17 cellular contexts compared by ENCODE assay signal in genomic region chr4:20256381-20256881, GRCh38. TPM values are rescaled to one million over a fixed set of nuclear protein-coding genes. Genes with fewer than 3 reads are reported as not detected.
DNase-seq lines count a peak whose midpoint lies in the region; ATAC-seq and TF ChIP-seq lines count a peak whose summit lies in the region.
"Had no signal": no experiment of that assay in that cellular context is flagged by ENCODE, and none has a peak within 500 bp of the region (broad histone marks: within the 10 kb centered on the region; RNA-seq: fewer than 3 reads in every experiment).

No MANE protein-coding gene starts in this region.

- H3K4me1 ChIP-seq in cardiac muscle cell (ENCODE audit: low read depth) (peaks cover 26% of the 10 kb centered on the region), muscle layer of colon (ENCODE audit: insufficient read depth, low read length) (peaks cover 3% of the 10 kb centered on the region), vagina (peaks cover 15% of the 10 kb centered on the region)

- H3K4me3 ChIP-seq in cardiac muscle cell = peak overlapping the region; percentile 84
- H3K4me3 ChIP-seq in muscle layer of colon (ENCODE audit: low read depth in 1 of 2, low read length in 2 of 2) = peak overlapping the region in 1 of 2 donors; percentile 93
- peak overlapping the region; percentile 59 to 62 for H3K4me3 ChIP-seq in vagina

- TF ChIP-seq CTCF in cardiac muscle cell (IDR thresholded peaks at IDR 0.05; ENCODE audit: low read depth, low read length) (no peak), vagina (IDR thresholded peaks at IDR 0.05) (no peak), RWPE1 (conservative IDR thresholded peaks at IDR 0.05; ENCODE audit: low read depth) (no peak)

- H3K9me3 ChIP-seq in cardiac muscle cell (ENCODE audit: low read depth) = no peaks in the 10 kb centered on the region
- no peaks in the 10 kb centered on the region for H3K9me3 ChIP-seq in muscle layer of colon (ENCODE audit: low read length)
- H3K9me3 ChIP-seq in vagina = no peaks in the 10 kb centered on the region

- CTCF ChIA-PET in RWPE1 (lab: Yijun Ruan, JAX) = interaction anchor here (0.5 kb wide), 1 partner anchor 423 kb away, joined by 6 read pairs; no protein-coding TSS in a partner anchor

- intact Hi-C loops in left cardiac atrium (cut with DNase I) (loop anchor here in 1 of 2 donors (10.0 kb wide), 1 partner anchor 942 kb away; no protein-coding TSS in a partner anchor), vagina (cut with DNase I) (no loop called here)

- ATAC-seq in left cardiac atrium = no peak
- ATAC-seq: activated CD8-positive, alpha-beta memory T cell treated with anti-CD3 and anti-CD28 coated beads, Interleukin-2, amount 10 ng/mL, durations not matched to agents 7 days and 5 days; activated naive CD4-positive, alpha-beta T cell treated with anti-CD3 and anti-CD28 coated beads, Interleukin-2, amount 50 U/mL, for 72 hours; foreskin keratinocyte; naive thymus-derived CD4-positive, alpha-beta T cell had no signal

- H3K27me3 ChIP-seq in cardiac muscle cell (no peaks in the 10 kb centered on the region), muscle layer of colon (ENCODE audit: control insufficient read depth in 1 of 2, insufficient read depth in 2 of 2, low read length in 2 of 2) (no peaks in the 10 kb centered on the region), vagina (no peaks in the 10 kb centered on the region)
- H3K27me3 ChIP-seq: foreskin keratinocyte had no signal

- POLR2A ChIA-PET in RWPE1 (lab: Yijun Ruan, JAX; ENCODE audit: low non-redundant PET) = no interaction called here

- H3K36me3 ChIP-seq in cardiac muscle cell (peaks cover 6% of the 10 kb centered on the region), muscle layer of colon (ENCODE audit: insufficient read depth, low read length) (no peaks in the 10 kb centered on the region), vagina (no peaks in the 10 kb centered on the region)
- H3K36me3 ChIP-seq: WERI-Rb-1 had no signal

- no peak overlapping the region for H3K27ac ChIP-seq in cardiac muscle cell
- H3K27ac ChIP-seq in muscle layer of colon (ENCODE audit: low read depth, low read length) = peak overlapping the region; percentile 22
- H3K27ac ChIP-seq in vagina = peak overlapping the region; percentile 49
- H3K27ac ChIP-seq in RWPE1 = no peak overlapping the region
- H3K27ac ChIP-seq: foreskin keratinocyte, KMS-11, WERI-Rb-1 had no signal

- DNase-seq in cardiac muscle cell (ENCODE audit: low read depth in 1 of 2, low spot score in 1 of 2) (no peak), left cardiac atrium (no peak), dedifferentiated amniotic fluid mesenchymal stem cell (ENCODE audit: extremely low spot score) (peak; percentile 33), vagina (ENCODE audit: extremely low spot score in 2 of 2) (no peak), occipital lobe (lab: John Stamatoyannopoulos, UW) (no peak), NK-92 (lab: John Stamatoyannopoulos, UW; ENCODE audit: unreplicated experiment) (no peak), RWPE1 (ENCODE audit: low spot score) (no peak)
- DNase-seq: activated CD8-positive, alpha-beta memory T cell treated with anti-CD3 and anti-CD28 coated beads, Interleukin-2, amount 10 ng/mL, durations not matched to agents 7 days and 5 days; cortex of kidney; kidney; naive thymus-derived CD4-positive, alpha-beta T cell; NCI-H187; WERI-Rb-1 had no signal

- H3K9ac ChIP-seq in muscle layer of colon (ENCODE audit: low read length) = no peak overlapping the region
- H3K9ac ChIP-seq: KMS-11 had no signal

- TF ChIP-seq POLR2A in vagina (IDR thresholded peaks at IDR 0.05) = no peak

RNA-seq across cellular contexts. Expression of gene SLIT2, which starts 4.7 kb away (rescaled TPM):
- total RNA-seq in cardiac muscle cell (48.9 and 59.8 TPM in 2 replicates), left cardiac atrium (10 to 100 TPM; 11.2 to 14.9 TPM), vagina (29.2 TPM), occipital lobe (14.7 TPM)
- polyA plus RNA-seq in cardiac muscle cell = 49.9 and 62.5 TPM in 2 replicates
- total RNA-seq: activated CD8-positive, alpha-beta memory T cell treated with anti-CD3 and anti-CD28 coated beads, Interleukin-2, amount 10 ng/mL, durations not matched to agents 7 days and 5 days; activated naive CD4-positive, alpha-beta T cell treated with anti-CD3 and anti-CD28 coated beads, Interleukin-2, amount 50 U/mL, for 72 hours; naive thymus-derived CD4-positive, alpha-beta T cell had no signal
- polyA plus RNA-seq: naive thymus-derived CD4-positive, alpha-beta T cell had no signal

Comparison
In these comparisons a context has a peak if more than half of its experiments do, and no peak if none do; other contexts are left out.
1. H3K27ac ChIP-seq: peak in muscle layer of colon (single experiment) and vagina (single experiment); none in cardiac muscle cell (single experiment) and RWPE1 (single experiment).